ENCODE assay signal across 19 cellular contexts in the genomic region with DNA sequence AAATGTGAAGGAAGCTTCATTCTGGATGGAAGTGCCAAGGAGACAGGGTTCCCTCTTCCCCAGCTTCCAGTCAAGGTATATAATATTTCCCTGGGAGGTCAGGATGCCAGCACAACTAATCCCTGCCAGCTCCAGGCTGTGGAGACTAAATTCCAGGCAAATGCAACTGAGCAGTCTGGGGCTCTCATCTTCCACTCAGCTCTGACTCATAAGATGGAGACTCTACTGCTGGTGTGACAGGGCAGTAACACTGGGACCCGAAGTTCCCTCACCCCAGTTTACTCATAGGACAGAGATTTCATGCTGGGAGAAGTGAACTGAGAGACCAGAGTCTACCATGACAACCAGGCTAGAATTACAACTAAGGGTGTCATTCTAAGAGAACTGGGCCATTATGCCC.
"Had no signal": no experiment of that assay in that cellular context is flagged by ENCODE, and none has a peak within 500 bp of the region (broad histone marks: within the 10 kb centered on the region; RNA-seq: fewer than 3 reads in every experiment).

No MANE protein-coding gene starts in this region.

- H3K36me3 ChIP-seq: ascending aorta, gastroesophageal sphincter, heart left ventricle, neutrophil, thyroid gland had no signal

- H3K4me1 Mint-ChIP-seq: activated B cell treated with CpG ODN at 0.5 μM for 24 hours; activated naive CD4-positive, alpha-beta T cell treated with anti-CD3 and anti-CD28 coated beads, Interleukin-2, amount 50 U/mL, for 24 hours; memory B cell; naive thymus-derived CD8-positive, alpha-beta T cell; T-cell had no signal

- H3K4me3 ChIP-seq: ascending aorta, gastroesophageal sphincter, heart left ventricle, thyroid gland had no signal

- DNase-seq: activated B cell treated with CpG ODN at 0.5 μM for 24 hours; activated CD4-positive, alpha-beta memory T cell treated with anti-CD3 and anti-CD28 coated beads for 36 hours; activated CD4-positive, alpha-beta T cell treated with anti-CD3 and anti-CD28 coated beads for 4 hours; activated gamma-delta T cell; activated T-cell treated with anti-CD3 and anti-CD28 coated beads, Interleukin-2, amount 50 U/mL, for 48 hours; dermis blood vessel endothelial cell; erythroblast; heart left ventricle; kidney glomerular epithelial cell; naive thymus-derived CD8-positive, alpha-beta T cell; posterior cingulate gyrus; stimulated activated naive B cell treated with anti-CD40 and anti-IgM and Interleukin-4, amounts not matched to agents 10 μg/mL and 1 μg/mL and 100 μg/mL, for 72 hours; T-cell; thyroid gland had no signal

- H3K36me3 Mint-ChIP-seq: activated naive CD4-positive, alpha-beta T cell treated with anti-CD3 and anti-CD28 coated beads, Interleukin-2, amount 50 U/mL, for 24 hours; T-cell had no signal

- H3K27me3 ChIP-seq: ascending aorta, thyroid gland had no signal

- H3K4me1 ChIP-seq: ascending aorta, gastroesophageal sphincter, heart left ventricle, thyroid gland had no signal

- H3K27ac ChIP-seq: ascending aorta, gastroesophageal sphincter, heart left ventricle, neutrophil, thyroid gland had no signal

- H3K4me3 Mint-ChIP-seq: activated B cell treated with CpG ODN at 0.5 μM for 24 hours; activated CD4-positive, alpha-beta memory T cell treated with anti-CD3 and anti-CD28 coated beads for 36 hours; activated naive CD4-positive, alpha-beta T cell treated with anti-CD3 and anti-CD28 coated beads, Interleukin-2, amount 50 U/mL, for 24 hours; memory B cell; naive thymus-derived CD8-positive, alpha-beta T cell; stimulated activated naive B cell treated with anti-CD40 and anti-IgM and Interleukin-4, amounts not matched to agents 10 μg/mL and 1 μg/mL and 100 μg/mL, for 72 hours; T-cell had no signal

- ATAC-seq: gastroesophageal sphincter; heart left ventricle; naive thymus-derived CD8-positive, alpha-beta T cell; stimulated activated naive B cell treated with anti-CD40 and anti-IgM and Interleukin-4, amounts not matched to agents 10 μg/mL and 1 μg/mL and 100 μg/mL, for 72 hours; T-cell had no signal
